Comparison of ENCODE assay signal across 8 cellular contexts in genomic region chr2:48205137-48205798, GRCh38.
DNase-seq lines count a peak whose midpoint lies in the region; ATAC-seq lines count a peak whose summit lies in the region.

No MANE protein-coding gene starts in this region.

- H3K4me3 Mint-ChIP-seq in T-cell: no peak overlapping the region

- DNase-seq in GM04504 (ENCODE audit: low read depth) (peak; percentile 2), NCI-H748 (lab: John Stamatoyannopoulos, UW; ENCODE audit: unreplicated experiment) (peak; percentile 68), left kidney (ENCODE audit: low read depth, low spot score) (peak; percentile 2), T-cell (no peak), T-helper 1 cell (no peak), COR-L47 (lab: John Stamatoyannopoulos, UW) (no peak), KG1 (lab: John Stamatoyannopoulos, UW) (no peak)

- POLR2A ChIA-PET in T-cell (lab: Charles Lee): no interaction called here

- H3K36me3 Mint-ChIP-seq in T-cell: no peaks in the 10 kb centered on the region

- no peaks in the 10 kb centered on the region for H3K27me3 Mint-ChIP-seq in T-cell

- no peak overlapping the region for H3K27ac Mint-ChIP-seq in T-cell

- ATAC-seq in GM21717 (IDR thresholded peaks at IDR 0.05; ENCODE audit: unreplicated experiment) (peak; percentile 87), T-cell (replicated peaks in 1 of 4) (no peak)

- no peaks in the 10 kb centered on the region for H3K9me3 Mint-ChIP-seq in T-cell

- H3K4me1 Mint-ChIP-seq in T-cell: peaks cover 2 to 7% (median 3%) of the 10 kb centered on the region in 3 donors

- CTCF ChIA-PET in T-cell (lab: Charles Lee): interaction anchor here in 1 of 2 donors (1.4 kb wide), 1 partner anchor 14 kb away, joined by 3 read pairs; no protein-coding TSS in a partner anchor

Comparison
In these comparisons a context has a peak if more than half of its experiments do, and no peak if none do; other contexts are left out.
1. DNase-seq: peak in GM04504 (single experiment), NCI-H748 (single experiment) and left kidney (single experiment); none in T-cell (0 of 34), T-helper 1 cell (0 of 5), COR-L47 (single experiment) and KG1 (single experiment).